ENCODE assay signal across 13 cellular contexts in genomic region chr16:86307518-86307903, GRCh38.
DNase-seq lines count a peak whose midpoint lies in the region; ATAC-seq and TF ChIP-seq lines count a peak whose summit lies in the region.
"Had no signal": no experiment of that assay in that cellular context is flagged by ENCODE, and none has a peak within 500 bp of the region (broad histone marks: within the 10 kb centered on the region; RNA-seq: fewer than 3 reads in every experiment).

No MANE protein-coding gene starts in this region.

- ATAC-seq in PC-3 (no peak), GM19467 (IDR thresholded peaks at IDR 0.05; ENCODE audit: unreplicated experiment) (no peak)
- ATAC-seq: activated CD8-positive, alpha-beta memory T cell treated with anti-CD3 and anti-CD28 coated beads, Interleukin-2, amount 10 ng/mL, durations not matched to agents 7 days and 5 days had no signal

- H3K9me2 ChIP-seq in GM23248 (ENCODE audit: insufficient read depth) (no peaks in the 10 kb centered on the region), PC-3 (replicated peaks; ENCODE audit: low read length) (no peaks in the 10 kb centered on the region)

- H2AFZ ChIP-seq in GM23248 (no peak overlapping the region), PC-3 (ENCODE audit: low read length) (no peak overlapping the region)

- H3K9me3 ChIP-seq in GM23248 (ENCODE audit: low read depth) (no peaks in the 10 kb centered on the region), PC-3 (ENCODE audit: low read length) (no peaks in the 10 kb centered on the region), esophagus muscularis mucosa (no peaks in the 10 kb centered on the region), sigmoid colon (no peaks in the 10 kb centered on the region)
- H3K9me3 ChIP-seq: testis had no signal

- in situ Hi-C loops in GM23248 (cut with MboI): no loop called here

- peak; percentile 70 for DNase-seq in GM23248
- DNase-seq in PC-3: peak; percentile 14
- no peak for DNase-seq in esophagus muscularis mucosa (ENCODE audit: extremely low spot score)
- DNase-seq in sigmoid colon: peak; percentile 57
- no peak for DNase-seq in GM20000 (ENCODE audit: low spot score)
- DNase-seq in activated effector memory CD4-positive, alpha-beta T cell treated with Interleukin-2 at 50 U/mL for 16 hours: no peak
- no peak for DNase-seq in NCI-H1436 (lab: John Stamatoyannopoulos, UW)
- DNase-seq: activated CD8-positive, alpha-beta memory T cell treated with anti-CD3 and anti-CD28 coated beads, Interleukin-2, amount 10 ng/mL, durations not matched to agents 7 days and 5 days; activated naive CD4-positive, alpha-beta T cell treated with anti-CD3 and anti-CD28 coated beads for 36 hours; endodermal cell; naive B cell; testis had no signal

- WGBS in GM23248 (ENCODE audit: low coverage in 1 of 2, low lambda C conversion rate in 2 of 2, missing lambda C conversion rate in 2 of 2), 2 experiments: 54 to 57% methylated on average over 6 of the region's 6 CpGs
- 54% methylated on average over 6 of the region's 6 CpGs for WGBS in esophagus muscularis mucosa
- 42 to 72% methylated on average over 6 of the region's 6 CpGs for WGBS in sigmoid colon, 2 donors

- H3K9ac ChIP-seq in GM23248 (no peak overlapping the region), PC-3 (ENCODE audit: low read length) (no peak overlapping the region)

- H3K4me3 ChIP-seq in GM23248 (no peak overlapping the region), PC-3 (ENCODE audit: low read length) (no peak overlapping the region), esophagus muscularis mucosa (no peak overlapping the region), sigmoid colon (no peak overlapping the region)
- H3K4me3 ChIP-seq: testis had no signal

- H3K4me2 ChIP-seq in GM23248 (ENCODE audit: unreplicated experiment) (peak overlapping the region; percentile 18), PC-3 (ENCODE audit: low read length) (no peak overlapping the region)

- H3F3A ChIP-seq in GM23248 (ENCODE audit: insufficient read depth): peaks cover 20% of the 10 kb centered on the region; the same call in 1 of the 2 replicates
- H3F3A ChIP-seq in PC-3 (ENCODE audit: low read length, unreplicated experiment): no peaks in the 10 kb centered on the region

- H3K79me2 ChIP-seq in GM23248 (ENCODE audit: insufficient read depth): no peaks in the 10 kb centered on the region
- no peaks in the 10 kb centered on the region for H3K79me2 ChIP-seq in PC-3 (ENCODE audit: low read length)

- CTCF ChIA-PET in PC-3 (lab: Charles Lee): no interaction called here

- no peak for TF ChIP-seq POLR2A in esophagus muscularis mucosa (IDR thresholded peaks at IDR 0.05; ENCODE audit: low read depth)
- no peak for TF ChIP-seq POLR2A in sigmoid colon (IDR thresholded peaks at IDR 0.05)

- H3K4me1 ChIP-seq in GM23248 (ENCODE audit: insufficient read depth) (peaks cover 15% of the 10 kb centered on the region), PC-3 (ENCODE audit: insufficient read depth, low read length) (no peaks in the 10 kb centered on the region), esophagus muscularis mucosa (peaks cover 3 to 43% (median 32%) of the 10 kb centered on the region in 4 donors), sigmoid colon (peaks cover 0 to 52% (median 43%) of the 10 kb centered on the region in 4 donors)
- H3K4me1 ChIP-seq: testis had no signal

- no peaks in the 10 kb centered on the region for H4K20me1 ChIP-seq in GM23248 (ENCODE audit: insufficient read depth)
- no peaks in the 10 kb centered on the region for H4K20me1 ChIP-seq in PC-3 (ENCODE audit: low read length)

- 0 out of 2 replicates have a peak overlapping the region, but pooled peaks have one; percentile 15 for H3K27ac ChIP-seq in GM23248
- H3K27ac ChIP-seq in PC-3 (ENCODE audit: low read length): no peak overlapping the region
- H3K27ac ChIP-seq in esophagus muscularis mucosa (replicated peaks in 1 of 4): peak overlapping the region; percentile 49 to 92 (median 67)
- H3K27ac ChIP-seq in sigmoid colon: peak overlapping the region; percentile 52 to 96 (median 77)
- H3K27ac ChIP-seq: testis had no signal

- POLR2A ChIA-PET in PC-3 (lab: Charles Lee; ENCODE audit: unreplicated experiment): no interaction called here

- BruUV-seq in PC-3 (replicated peaks; lab: Mats Ljungman, UMichigan): no TSS peak

- TF ChIP-seq CTCF in PC-3 (conservative IDR thresholded peaks at IDR 0.05; ENCODE audit: low read depth, low read length): no peak
- no peak for TF ChIP-seq CTCF in esophagus muscularis mucosa (IDR thresholded peaks at IDR 0.05)
- TF ChIP-seq CTCF in sigmoid colon (IDR thresholded peaks at IDR 0.05): no peak
- TF ChIP-seq CTCF in GM20000 (IDR thresholded peaks at IDR 0.05; ENCODE audit: extremely low read depth, missing control alignments): no peak

- H3K27me3 ChIP-seq in GM23248 (replicated peaks; ENCODE audit: insufficient read depth) (peaks cover 22% of the 10 kb centered on the region), PC-3 (ENCODE audit: low read length) (peaks cover 73% of the 10 kb centered on the region), esophagus muscularis mucosa (no peaks in the 10 kb centered on the region), sigmoid colon (no peaks in the 10 kb centered on the region)
- H3K27me3 ChIP-seq: testis had no signal

- H3K36me3 ChIP-seq in GM23248 (ENCODE audit: low read depth) (no peaks in the 10 kb centered on the region), PC-3 (ENCODE audit: low read depth, low read length) (no peaks in the 10 kb centered on the region), esophagus muscularis mucosa (no peaks in the 10 kb centered on the region), sigmoid colon (no peaks in the 10 kb centered on the region)

- TF ChIP-seq EP300 in esophagus muscularis mucosa (IDR thresholded peaks at IDR 0.05) (peak; percentile 84), sigmoid colon (IDR thresholded peaks at IDR 0.05) (peak; percentile 46 to 89 (median 82))

- intact Hi-C loops in PC-3 (cut with micrococcal nuclease) (no loop called here), esophagus muscularis mucosa (cut with DNase I) (loop anchor here (5.0 to 10.0 kb wide), 2 partner anchors 35 to 113 kb away; no protein-coding TSS in a partner anchor), sigmoid colon (cut with DNase I) (loop anchor here (2.0 to 5.0 kb wide), 4 partner anchors 35 to 190 kb away; no protein-coding TSS in a partner anchor)

Comparison
In these comparisons a context has a peak if more than half of its experiments do, and no peak if none do; other contexts are left out.
1. DNase-seq: peak in GM23248 (single experiment), PC-3 (single experiment) and sigmoid colon (single experiment); none in esophagus muscularis mucosa (single experiment), GM20000 (single experiment), activated effector memory CD4-positive, alpha-beta T cell treated with Interleukin-2 at 50 U/mL for 16 hours (single experiment) and NCI-H1436 (single experiment).